In genomic region chr4:166195101-166195500, GRCh38 we compare ENCODE assay signal across 25 cellular contexts.
"Had no signal": no experiment of that assay in that cellular context is flagged by ENCODE, and none has a peak within 500 bp of the region (broad histone marks: within the 10 kb centered on the region; RNA-seq: fewer than 3 reads in every experiment).

No MANE protein-coding gene starts in this region.

- H3K27me3 ChIP-seq: adrenal gland, cardiac muscle cell had no signal

- H3K36me3 ChIP-seq: adrenal gland, cardiac muscle cell had no signal

- H3K4me2 ChIP-seq: KMS-11 had no signal

- H3K4me3 ChIP-seq: adrenal gland, cardiac muscle cell, coronary artery had no signal

- DNase-seq: activated CD4-positive, alpha-beta T cell treated with anti-CD3 and anti-CD28 coated beads, Interleukin-2, amount 10 ng/mL, durations not matched to agents 24 days and 14 days; activated CD4-positive, alpha-beta T cell treated with anti-CD3 and anti-CD28 coated beads, Interleukin-2, amount 50 U/mL, for 4 hours; activated CD8-positive, alpha-beta T cell treated with anti-CD3 and anti-CD28 coated beads for 36 hours; activated effector memory CD4-positive, alpha-beta T cell treated with anti-CD3 and anti-CD28 coated beads, Interleukin-2, amount 50 U/mL, for 16 hours; activated naive CD4-positive, alpha-beta T cell treated with Interleukin-2 at 50 U/mL for 16 hours; activated T-cell treated with anti-CD3 and anti-CD28 coated beads, Interleukin-2, amount 50 U/mL, for 1 hour; activated T-cell treated with anti-CD3 and anti-CD28 coated beads, Interleukin-2, amount 50 U/mL, for 72 hours; adrenal gland; NCI-H146; NCI-H187; NCI-H2029 treated with DMSO at 0.1 percent for 48 hours; NCI-H2107; NCI-H2171; NCI-H2227 treated with DMSO at 0.1 percent for 48 hours; NCI-H446; NCI-H524; NCI-H748 treated with DMSO at 0.1 percent for 48 hours; OCI-M1; Right ventricle myocardium superior; T1000 had no signal

- ATAC-seq: activated CD8-positive, alpha-beta T cell treated with anti-CD3 and anti-CD28 coated beads for 36 hours; activated naive CD4-positive, alpha-beta T cell treated with anti-CD3 and anti-CD28 coated beads, Interleukin-2, amount 50 U/mL, for 72 hours; activated T-cell treated with anti-CD3 and anti-CD28 coated beads, Interleukin-2, amount 50 U/mL, for 72 hours; activated T-helper 17 cell treated with anti-CD3 and anti-CD28 coated beads, Interleukin-2, amount 50 U/mL, for 72 hours had no signal

- H3K27ac ChIP-seq: adrenal gland, cardiac muscle cell, coronary artery, KMS-11 had no signal

- H3K9ac ChIP-seq: KMS-11 had no signal

- H3K9me3 ChIP-seq: adrenal gland had no signal
